Comparison of ENCODE assay signal across 8 cellular contexts in genomic region chr12:93766802-93767523, GRCh38.
DNase-seq lines count a peak whose midpoint lies in the region; ATAC-seq, FAIRE-seq and TF ChIP-seq lines count a peak whose summit lies in the region.

No MANE protein-coding gene starts in this region.

- no peak for FAIRE-seq in bronchial epithelial cell (lab: Jason Lieb, UNC)

- H3K9me3 ChIP-seq in GM23248 (ENCODE audit: low read depth) (no peaks in the 10 kb centered on the region), Panc1 (ENCODE audit: control insufficient read depth, insufficient read depth, low read depth, low read length) (no peaks in the 10 kb centered on the region), thoracic aorta (no peaks in the 10 kb centered on the region)

- H3K36me3 ChIP-seq in GM23248 (ENCODE audit: low read depth) (no peaks in the 10 kb centered on the region), Panc1 (ENCODE audit: control insufficient read depth, insufficient read depth, low read length) (no peaks in the 10 kb centered on the region), bronchial epithelial cell (ENCODE audit: control insufficient read depth, insufficient read depth, low read length) (no peaks in the 10 kb centered on the region), thoracic aorta (no peaks in the 10 kb centered on the region)

- ATAC-seq in Panc1 (peak; percentile 90), thoracic aorta (ENCODE audit: insufficient number of reproducible peaks, low FRiP score, low read depth) (peak; percentile 74), GM18520 (IDR thresholded peaks at IDR 0.05; ENCODE audit: unreplicated experiment) (no peak), GM21723 (IDR thresholded peaks at IDR 0.05; ENCODE audit: unreplicated experiment) (no peak)

- H3F3A ChIP-seq in GM23248 (ENCODE audit: insufficient read depth) = peaks cover 20% of the 10 kb centered on the region

- H3K4me2 ChIP-seq in GM23248 (ENCODE audit: unreplicated experiment) = peak overlapping the region; percentile 23

- POLR2A ChIA-PET in Panc1 (lab: Charles Lee) = interaction anchor here (0.6 kb wide), 1 partner anchor 16 kb away, joined by 3 read pairs; no protein-coding TSS in a partner anchor

- H2AFZ ChIP-seq in GM23248 = peak overlapping the region; percentile 58

- no peaks in the 10 kb centered on the region for H4K20me1 ChIP-seq in GM23248 (ENCODE audit: insufficient read depth)

- peak overlapping the region; percentile 31 for H3K27ac ChIP-seq in GM23248
- no peak overlapping the region for H3K27ac ChIP-seq in Panc1 (ENCODE audit: low read length)
- H3K27ac ChIP-seq in thoracic aorta = peak overlapping the region in 1 of 2 donors; percentile 34

- in situ Hi-C loops in GM23248 (cut with MboI) (no loop called here), Panc1 (cut with HindIII; ENCODE audit: low pct_unique_long_range_greater_than_20kb, low sequenced_read_pairs) (no loop called here)

- H3K4me3 ChIP-seq in AG10803 (ENCODE audit: low read length) (no peak overlapping the region), GM23248 (peak overlapping the region; percentile 7), Panc1 (ENCODE audit: low read depth in 2 of 2, low read length in 2 of 2) (no peak overlapping the region), bronchial epithelial cell (ENCODE audit: low read depth, low read length) (no peak overlapping the region), thoracic aorta (peak overlapping the region; percentile 15)

- peaks cover 23% of the 10 kb centered on the region for H3K79me2 ChIP-seq in GM23248 (ENCODE audit: insufficient read depth)

- DNase-seq in AG10803 (ENCODE audit: low read depth) = peak; percentile 79
- DNase-seq in GM23248 = peak; percentile 83
- DNase-seq in Panc1 (ENCODE audit: low read depth, low spot score) = no peak
- DNase-seq in bronchial epithelial cell (ENCODE audit: low read depth) = peak; percentile 58
- DNase-seq in left kidney (ENCODE audit: low read depth, low spot score) = peak; percentile 68
- no peak for DNase-seq in thoracic aorta (ENCODE audit: low spot score)

- no peaks in the 10 kb centered on the region for H3K27me3 ChIP-seq in GM23248 (replicated peaks; ENCODE audit: insufficient read depth)
- H3K27me3 ChIP-seq in Panc1 (ENCODE audit: control insufficient read depth, insufficient read depth, low read length) = no peaks in the 10 kb centered on the region
- no peaks in the 10 kb centered on the region for H3K27me3 ChIP-seq in bronchial epithelial cell (ENCODE audit: control insufficient read depth, insufficient read depth, low read length)
- no peaks in the 10 kb centered on the region for H3K27me3 ChIP-seq in thoracic aorta (replicated peaks; ENCODE audit: insufficient read depth)

- intact Hi-C loops in Panc1 (cut with micrococcal nuclease; ENCODE audit: unreplicated experiment) = loop anchor here (1.0 kb wide), 1 partner anchor 335 kb away; no protein-coding TSS in a partner anchor

- H3K9me2 ChIP-seq in GM23248 (ENCODE audit: insufficient read depth) = no peaks in the 10 kb centered on the region

- TF ChIP-seq CTCF in AG10803 (conservative IDR thresholded peaks at IDR 0.05; ENCODE audit: low read length) = peak; percentile 73
- peak; percentile 75 for TF ChIP-seq CTCF in Panc1 (IDR thresholded peaks at IDR 0.05)
- TF ChIP-seq CTCF in bronchial epithelial cell (IDR thresholded peaks at IDR 0.05; ENCODE audit: insufficient read depth, low read length, severe bottlenecking) = peak; percentile 46
- TF ChIP-seq CTCF in thoracic aorta (IDR thresholded peaks at IDR 0.05) = peak; percentile 52

- H3K9ac ChIP-seq in GM23248 = peak overlapping the region; percentile 9; the same call in 1 of the 2 replicates

- CTCF ChIA-PET in Panc1 (lab: Charles Lee) = interaction anchor here (0.5 to 4.0 kb wide), 3 partner anchors 18 to 335 kb away, joined by 3 to 33 read pairs (median 5); no protein-coding TSS in a partner anchor

- peaks cover 30% of the 10 kb centered on the region for H3K4me1 ChIP-seq in GM23248 (ENCODE audit: insufficient read depth)
- H3K4me1 ChIP-seq in Panc1 (ENCODE audit: control insufficient read depth, insufficient read depth, low read length) = peaks cover 3% of the 10 kb centered on the region
- H3K4me1 ChIP-seq in thoracic aorta (ENCODE audit: control insufficient read depth in 1 of 2, low read depth in 2 of 2) = peaks cover 0 to 1% of the 10 kb centered on the region in 2 donors

- WGBS in GM23248 (ENCODE audit: low coverage in 1 of 2, low lambda C conversion rate in 2 of 2, missing lambda C conversion rate in 2 of 2), 2 experiments = 9 to 11% methylated on average over 6 of the region's 6 CpGs

- BruUV-seq in Panc1 (replicated peaks; lab: Mats Ljungman, UMichigan) = no TSS peak

Comparison
In these comparisons a context has a peak if more than half of its experiments do, and no peak if none do; other contexts are left out.
1. DNase-seq: peak in AG10803 (single experiment), GM23248 (single experiment), bronchial epithelial cell (single experiment) and left kidney (single experiment); none in Panc1 (single experiment) and thoracic aorta (single experiment).
2. H3K4me3 ChIP-seq: peak in GM23248 (single experiment) and thoracic aorta (single experiment); none in AG10803 (single experiment), Panc1 (0 of 2) and bronchial epithelial cell (single experiment).
3. ATAC-seq: peak in Panc1 (single experiment) and thoracic aorta (single experiment); none in GM18520 (single experiment) and GM21723 (single experiment).
4. Peak in every context shown above with its lines, with median percentiles within 50 percentile points of each other: CTCF ChIP-seq.